In the genomic region with DNA sequence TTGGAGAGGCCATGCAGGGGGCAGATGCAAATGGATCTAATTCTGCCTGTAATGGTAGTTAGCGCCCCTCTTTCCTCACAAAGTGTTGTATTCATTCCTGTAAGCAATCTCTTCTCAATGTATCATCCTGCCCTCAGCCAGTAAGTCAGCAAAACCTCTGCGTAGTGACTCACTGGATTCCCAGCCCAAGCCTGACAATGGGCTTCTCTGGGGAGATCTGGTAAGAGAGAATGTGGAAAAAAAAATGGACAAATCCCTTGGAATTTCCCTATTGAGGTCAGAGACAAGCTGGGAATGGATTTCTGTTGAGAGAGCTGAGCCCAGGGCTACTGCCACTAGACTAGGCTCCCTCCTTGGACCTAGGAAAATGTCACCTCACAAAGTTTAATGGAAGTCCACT, we compare ENCODE assay signal across 1 cellular context.
TF ChIP-seq lines count a peak whose summit lies in the region.

No MANE protein-coding gene starts in this region.

TF ChIP-seq in IMR-90, 13 proteins besides CTCF, POLR2A, EP300 and RAD21:
- TF ChIP-seq MXI1 (IDR thresholded peaks at IDR 0.05; ENCODE audit: borderline replicate concordance, low read depth, low read length) (no peak), CEBPB (IDR thresholded peaks at IDR 0.05; ENCODE audit: low read depth, low read length) (peak; percentile 42; the same call in 1 of the 2 replicates), MAFK (IDR thresholded peaks at IDR 0.05; ENCODE audit: low read depth, low read length) (peak; percentile 88), BHLHE40 (IDR thresholded peaks at IDR 0.05; ENCODE audit: low read depth, low read length) (peak; percentile 24; the same call in 1 of the 2 replicates), RCOR1 (IDR thresholded peaks at IDR 0.05; ENCODE audit: insufficient replicate concordance, low read length) (no peak), SMC3 (IDR thresholded peaks at IDR 0.05; ENCODE audit: low read depth, low read length) (no peak), CHD1 (IDR thresholded peaks at IDR 0.05; ENCODE audit: low read depth, low read length) (no peak), NFE2L2 (IDR thresholded peaks at IDR 0.05; ENCODE audit: low read depth, low read length) (peak; percentile 49; the same call in 1 of the 2 replicates), MAZ (IDR thresholded peaks at IDR 0.05; ENCODE audit: borderline replicate concordance, low read depth, low read length) (no peak), RFX5 (IDR thresholded peaks at IDR 0.05; ENCODE audit: low read depth, low read length) (no peak), FOS (IDR thresholded peaks at IDR 0.05; ENCODE audit: low read depth, low read length) (peak; percentile 92)
- TF ChIP-seq, protein P1, sequence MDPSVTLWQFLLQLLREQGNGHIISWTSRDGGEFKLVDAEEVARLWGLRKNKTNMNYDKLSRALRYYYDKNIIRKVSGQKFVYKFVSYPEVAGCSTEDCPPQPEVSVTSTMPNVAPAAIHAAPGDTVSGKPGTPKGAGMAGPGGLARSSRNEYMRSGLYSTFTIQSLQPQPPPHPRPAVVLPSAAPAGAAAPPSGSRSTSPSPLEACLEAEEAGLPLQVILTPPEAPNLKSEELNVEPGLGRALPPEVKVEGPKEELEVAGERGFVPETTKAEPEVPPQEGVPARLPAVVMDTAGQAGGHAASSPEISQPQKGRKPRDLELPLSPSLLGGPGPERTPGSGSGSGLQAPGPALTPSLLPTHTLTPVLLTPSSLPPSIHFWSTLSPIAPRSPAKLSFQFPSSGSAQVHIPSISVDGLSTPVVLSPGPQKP (IDR thresholded peaks at IDR 0.05; ENCODE audit: borderline replicate concordance, low read depth, low read length): no peak
- TF ChIP-seq, protein P2, sequence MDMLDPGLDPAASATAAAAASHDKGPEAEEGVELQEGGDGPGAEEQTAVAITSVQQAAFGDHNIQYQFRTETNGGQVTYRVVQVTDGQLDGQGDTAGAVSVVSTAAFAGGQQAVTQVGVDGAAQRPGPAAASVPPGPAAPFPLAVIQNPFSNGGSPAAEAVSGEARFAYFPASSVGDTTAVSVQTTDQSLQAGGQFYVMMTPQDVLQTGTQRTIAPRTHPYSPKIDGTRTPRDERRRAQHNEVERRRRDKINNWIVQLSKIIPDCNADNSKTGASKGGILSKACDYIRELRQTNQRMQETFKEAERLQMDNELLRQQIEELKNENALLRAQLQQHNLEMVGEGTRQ (IDR thresholded peaks at IDR 0.05; ENCODE audit: low read depth, low read length): no peak
